Comparison of ENCODE assay signal across 12 cellular contexts in genomic region chr5:154479160-154479943, GRCh38. TPM values are rescaled to one million over a fixed set of nuclear protein-coding genes. Genes with fewer than 3 reads are reported as not detected.
DNase-seq lines count a peak whose midpoint lies in the region; ATAC-seq, FAIRE-seq and TF ChIP-seq lines count a peak whose summit lies in the region.
"Had no signal": no experiment of that assay in that cellular context is flagged by ENCODE, and none has a peak within 500 bp of the region (broad histone marks: within the 10 kb centered on the region; RNA-seq: fewer than 3 reads in every experiment).

No MANE protein-coding gene starts in this region.

- no peak overlapping the region for H3K4me3 ChIP-seq in Caco-2 (ENCODE audit: low read depth, low read length)
- H3K4me3 ChIP-seq in H7 (ENCODE audit: insufficient read depth, low read depth, low read length), result peak overlapping the region; percentile 16
- peak overlapping the region; percentile 24 for H3K4me3 ChIP-seq in coronary artery
- H3K4me3 ChIP-seq in neural cell (ENCODE audit: low read length), result peak overlapping the region; percentile 26
- H3K4me3 ChIP-seq in kidney (ENCODE audit: low read length in 2 of 2), result no peak overlapping the region

- FAIRE-seq in kidney (lab: Jason Lieb, UNC), result no peak
- FAIRE-seq: GM12892 had no signal

- H3K4me1 Mint-ChIP-seq in Caco-2 (ENCODE audit: low read depth, unreplicated experiment), result peaks cover 5% of the 10 kb centered on the region

- no peak overlapping the region for H3K4me3 Mint-ChIP-seq in Caco-2 (ENCODE audit: unreplicated experiment)

- no peaks in the 10 kb centered on the region for H3K79me2 ChIP-seq in neural cell (replicated peaks; ENCODE audit: insufficient read depth, low read length)

- H3K9me3 ChIP-seq in Caco-2 (no peaks in the 10 kb centered on the region), neural cell (ENCODE audit: low read length) (no peaks in the 10 kb centered on the region), kidney (ENCODE audit: control insufficient read depth in 1 of 2, low read length in 2 of 2) (no peaks in the 10 kb centered on the region)

- H3K27ac Mint-ChIP-seq in Caco-2 (ENCODE audit: unreplicated experiment), result peak overlapping the region; percentile 69

- ATAC-seq in GM19397 (IDR thresholded peaks at IDR 0.05; ENCODE audit: unreplicated experiment), result no peak
- ATAC-seq: left colon had no signal

- intact Hi-C loops in Caco-2 (cut with micrococcal nuclease; ENCODE audit: unreplicated experiment) (no loop called here), kidney (cut with DNase I) (no loop called here)

- TF ChIP-seq RAD21 in neural cell (conservative IDR thresholded peaks at IDR 0.05), result no peak

- H3K36me3 ChIP-seq in Caco-2 (ENCODE audit: control insufficient read depth, insufficient read depth, low read length) (no peaks in the 10 kb centered on the region), H7 (replicated peaks; ENCODE audit: control insufficient read depth, insufficient read depth, low read length) (no peaks in the 10 kb centered on the region), neural cell (ENCODE audit: insufficient read depth, low read length) (no peaks in the 10 kb centered on the region), kidney (ENCODE audit: control insufficient read depth in 1 of 2, insufficient read depth in 2 of 2, low read length in 2 of 2) (no peaks in the 10 kb centered on the region)

- H3K9me2 ChIP-seq in neural cell (ENCODE audit: insufficient read depth, low read length), result no peaks in the 10 kb centered on the region

- POLR2A ChIA-PET in Caco-2 (lab: Charles Lee), result no interaction called here

- CTCF ChIA-PET in Caco-2 (lab: Charles Lee), result no interaction called here

- H3K4me1 ChIP-seq in Caco-2 (peaks cover 23% of the 10 kb centered on the region), kidney (ENCODE audit: control insufficient read depth in 1 of 2, insufficient read depth in 1 of 2, low read depth in 1 of 2, low read length in 2 of 2) (peaks cover 4 to 16% of the 10 kb centered on the region in 2 donors)

- no peak for TF ChIP-seq EP300 in neural cell (conservative IDR thresholded peaks at IDR 0.05; ENCODE audit: poor library complexity, severe bottlenecking)

- BruUV-seq in Caco-2 (replicated peaks; lab: Mats Ljungman, UMichigan), result no TSS peak

- no peak overlapping the region for H3K4me2 ChIP-seq in neural cell (ENCODE audit: low read length)

- H3K27ac ChIP-seq in coronary artery (no peak overlapping the region), neural cell (ENCODE audit: low read length) (no peak overlapping the region), kidney (ENCODE audit: low read depth in 2 of 2, low read length in 2 of 2) (no peak overlapping the region)

- H3K27me3 Mint-ChIP-seq in Caco-2 (ENCODE audit: insufficient read depth, unreplicated experiment), result peaks cover 26% of the 10 kb centered on the region

- no peak overlapping the region for H3K9ac ChIP-seq in neural cell (ENCODE audit: low read length)
- H3K9ac ChIP-seq in kidney (ENCODE audit: low read length in 2 of 2), result no peak overlapping the region

- H3K36me3 Mint-ChIP-seq in Caco-2 (ENCODE audit: insufficient read depth, unreplicated experiment), result peaks cover 14% of the 10 kb centered on the region

- no peaks in the 10 kb centered on the region for H3F3A ChIP-seq in neural cell (ENCODE audit: insufficient read depth, low read length, poor library complexity, severe bottlenecking)

- H3K9me3 Mint-ChIP-seq in Caco-2 (ENCODE audit: unreplicated experiment), result no peaks in the 10 kb centered on the region

- DNase-seq in Caco-2, result peak in 1 of 2 experiments; percentile 29
- DNase-seq in H7, result peak; percentile 66
- no peak for DNase-seq in coronary artery (ENCODE audit: low spot score)
- no peak for DNase-seq in kidney
- DNase-seq in cortex of kidney (lab: John Stamatoyannopoulos, UW), result no peak
- DNase-seq: left colon, NCI-H510A treated with DMSO at 0.1 percent for 48 hours had no signal

- H3K27me3 ChIP-seq in Caco-2 (replicated peaks; ENCODE audit: control insufficient read depth, insufficient read depth, low read length) (peaks cover 4% of the 10 kb centered on the region), H7 (ENCODE audit: control insufficient read depth, insufficient read depth, low read length) (peaks cover 99% of the 10 kb centered on the region), neural cell (ENCODE audit: insufficient read depth, low read depth, low read length) (peaks cover 100% of the 10 kb centered on the region)

- no peak overlapping the region for H2AFZ ChIP-seq in neural cell (ENCODE audit: low read depth, low read length)

- H4K20me1 ChIP-seq in neural cell (ENCODE audit: insufficient read depth), result no peaks in the 10 kb centered on the region

- TF ChIP-seq CTCF in Caco-2 (IDR thresholded peaks at IDR 0.05; ENCODE audit: insufficient read depth in 1 of 2, low read depth in 1 of 2, low read length in 1 of 2, severe bottlenecking in 1 of 2, unreplicated experiment in 1 of 2) (no peak), coronary artery (IDR thresholded peaks at IDR 0.05) (no peak), neural cell (IDR thresholded peaks at IDR 0.05; ENCODE audit: poor library complexity, severe bottlenecking) (no peak), kidney (IDR thresholded peaks at IDR 0.05; ENCODE audit: borderline replicate concordance, extremely low read depth, insufficient read depth) (no peak)

TF ChIP-seq in neural cell, 6 proteins besides CTCF, POLR2A, EP300 and RAD21:
- TF ChIP-seq POLR2AphosphoS5 (IDR thresholded peaks at IDR 0.05) (no peak), EZH2 (IDR thresholded peaks at IDR 0.05; ENCODE audit: borderline replicate concordance, insufficient read depth, low read length, poor library complexity, severe bottlenecking) (peak; percentile 82), TAF1 (IDR thresholded peaks at IDR 0.05; ENCODE audit: low read depth) (no peak)

RNA-seq across cellular contexts. Expression of gene HAND1, which starts 1.3 kb away (rescaled TPM):
- total RNA-seq in Caco-2 (2022), result 0.45 and 2.2 TPM in 2 replicates
- total RNA-seq in H7 (2014; rRNA removed; shearing (Covaris generic)), result not detected in 2 replicates
- polyA plus RNA-seq in neural cell, result not detected in 2 replicates
- polyA minus RNA-seq in neural cell, result not detected in 2 replicates
- total RNA-seq in kidney, result not detected
- not detected for polyA plus RNA-seq in kidney (ENCODE audit: insufficient read depth, low read depth, low replicate concordance)
- total RNA-seq: M059J, SK-MEL-5 had no signal

RNA-seq across cellular contexts. Expression of gene SAP30L, which starts 33.6 kb away (rescaled TPM):
- total RNA-seq in Caco-2 (2022) (30.5 and 32.5 TPM in 2 replicates), kidney (33.0 TPM)
- 14.3 and 22.3 TPM in 2 replicates for total RNA-seq in H7 (2014; rRNA removed; shearing (Covaris generic))
- polyA plus RNA-seq in neural cell (18.5 and 32.7 TPM in 2 replicates), kidney (ENCODE audit: insufficient read depth, low read depth, low replicate concordance) (30.7 TPM)
- 32.8 and 40.7 TPM in 2 replicates for polyA minus RNA-seq in neural cell

Comparison
In these comparisons a context has a peak if more than half of its experiments do, and no peak if none do; other contexts are left out.
1. H3K4me3 ChIP-seq: peak in H7 (single experiment), coronary artery (single experiment) and neural cell (single experiment); none in Caco-2 (single experiment) and kidney (0 of 2).